14 cellular contexts compared by ENCODE assay signal in the genomic region with DNA sequence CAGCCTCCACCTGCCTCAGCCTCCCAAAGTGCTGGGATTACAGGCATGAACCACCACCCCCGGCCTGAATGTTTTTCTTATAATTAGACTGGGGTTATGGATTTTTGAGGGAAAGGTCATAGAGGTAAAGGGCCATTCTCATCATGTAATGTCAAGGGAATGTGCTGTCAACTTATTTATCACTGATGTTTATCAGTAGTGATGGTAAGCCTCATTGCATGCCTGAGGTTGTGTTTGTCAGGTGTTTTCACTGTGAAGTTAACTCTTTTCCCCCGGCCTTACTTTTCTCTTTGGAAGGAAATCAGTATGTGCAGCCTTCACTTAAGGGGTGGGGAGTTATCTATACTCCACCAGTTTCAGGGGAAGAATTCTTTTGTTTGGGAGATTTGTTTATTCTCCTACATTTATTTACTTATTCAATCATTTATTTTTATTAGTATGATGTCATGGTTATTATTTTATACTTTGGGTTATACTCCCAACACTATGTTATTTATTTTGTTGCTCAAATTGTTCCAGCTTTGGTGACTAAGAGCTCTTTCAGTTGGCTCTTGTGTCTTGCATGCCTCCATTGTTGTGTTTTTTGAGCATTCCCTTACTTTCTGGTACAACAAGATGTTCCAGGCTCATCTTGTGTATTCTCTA. TPM values are rescaled to one million over a fixed set of nuclear protein-coding genes. Genes with fewer than 3 reads are reported as not detected.
DNase-seq lines count a peak whose midpoint lies in the region; ATAC-seq and TF ChIP-seq lines count a peak whose summit lies in the region.
"Had no signal": no experiment of that assay in that cellular context is flagged by ENCODE, and none has a peak within 500 bp of the region (broad histone marks: within the 10 kb centered on the region; RNA-seq: fewer than 3 reads in every experiment).

No MANE protein-coding gene starts in this region.

- no peaks in the 10 kb centered on the region for H3K9me3 ChIP-seq in PC-9 (ENCODE audit: insufficient read depth, low read depth)

- POLR2A ChIA-PET in PC-9 (lab: Charles Lee; ENCODE audit: unreplicated experiment) = interaction anchor here (0.6 kb wide), 1 partner anchor 501 kb away, joined by 11 read pairs; no protein-coding TSS in a partner anchor

- H4K20me1 ChIP-seq in PC-9 (ENCODE audit: insufficient read depth) = no peaks in the 10 kb centered on the region

- H3K4me3 ChIP-seq in PC-9 = no peak overlapping the region

- CTCF ChIA-PET in PC-9 (lab: Charles Lee) = no interaction called here

- TF ChIP-seq CTCF in PC-9 (conservative IDR thresholded peaks at IDR 0.05) = no peak

- H3K4me3 Mint-ChIP-seq in activated naive CD4-positive, alpha-beta T cell treated with anti-CD3 and anti-CD28 coated beads, Interleukin-2, amount 50 U/mL, for 24 hours = no peak overlapping the region
- H3K4me3 Mint-ChIP-seq in stimulated activated memory B cell treated with anti-CD40 and anti-IgM and Interleukin-4, amounts not matched to agents 10 μg/mL and 1 μg/mL and 100 μg/mL, for 72 hours = no peak overlapping the region

- peak overlapping the region; percentile 45 for H3K27ac ChIP-seq in PC-9
- H3K27ac ChIP-seq: C4-2B had no signal

- peak overlapping the region; percentile 47 for H3K4me2 ChIP-seq in PC-9

- H3K36me3 Mint-ChIP-seq in activated naive CD4-positive, alpha-beta T cell treated with anti-CD3 and anti-CD28 coated beads, Interleukin-2, amount 50 U/mL, for 24 hours = no peaks in the 10 kb centered on the region
- H3K36me3 Mint-ChIP-seq in stimulated activated memory B cell treated with anti-CD40 and anti-IgM and Interleukin-4, amounts not matched to agents 10 μg/mL and 1 μg/mL and 100 μg/mL, for 72 hours = no peaks in the 10 kb centered on the region

- ATAC-seq in stimulated activated memory B cell treated with anti-CD40 and anti-IgM and Interleukin-4, amounts not matched to agents 10 μg/mL and 1 μg/mL and 100 μg/mL, for 72 hours = no peak
- no peak for ATAC-seq in HG03159 (IDR thresholded peaks at IDR 0.05; ENCODE audit: unreplicated experiment)

- peaks cover 38% of the 10 kb centered on the region for H3K4me1 Mint-ChIP-seq in activated naive CD4-positive, alpha-beta T cell treated with anti-CD3 and anti-CD28 coated beads, Interleukin-2, amount 50 U/mL, for 24 hours
- peaks cover 21% of the 10 kb centered on the region for H3K4me1 Mint-ChIP-seq in stimulated activated memory B cell treated with anti-CD40 and anti-IgM and Interleukin-4, amounts not matched to agents 10 μg/mL and 1 μg/mL and 100 μg/mL, for 72 hours

- H3F3A ChIP-seq in PC-9 (ENCODE audit: insufficient read depth, low read depth) = peaks cover 35% of the 10 kb centered on the region

- no peak for DNase-seq in activated naive CD4-positive, alpha-beta T cell (lab: John Stamatoyannopoulos, UW)
- DNase-seq in PC-9 = peak in 1 of 2 experiments; percentile 82
- peak; percentile 10 for DNase-seq in fibroblast of gingiva (ENCODE audit: low read depth)
- DNase-seq in dermis blood vessel endothelial cell = no peak
- DNase-seq in NCI-H1092 (lab: John Stamatoyannopoulos, UW) = no peak
- DNase-seq: DND-41, NCI-H1436, NCI-H2029 treated with DMSO at 0.1 percent for 48 hours, NCI-H510A treated with DMSO at 0.1 percent for 48 hours, SHP77 had no signal

- intact Hi-C loops in PC-9 (cut with micrococcal nuclease; ENCODE audit: unreplicated experiment) = loop anchor here (10.0 kb wide), 1 partner anchor 372 kb away; no protein-coding TSS in a partner anchor

- H3K79me2 ChIP-seq in PC-9 (ENCODE audit: low read depth) = peaks cover 17% of the 10 kb centered on the region

- H3K27ac Mint-ChIP-seq in activated naive CD4-positive, alpha-beta T cell treated with anti-CD3 and anti-CD28 coated beads, Interleukin-2, amount 50 U/mL, for 24 hours = peak overlapping the region; percentile 33
- H3K27ac Mint-ChIP-seq in stimulated activated memory B cell treated with anti-CD40 and anti-IgM and Interleukin-4, amounts not matched to agents 10 μg/mL and 1 μg/mL and 100 μg/mL, for 72 hours = peak overlapping the region; percentile 7

- no peaks in the 10 kb centered on the region for H3K27me3 ChIP-seq in PC-9 (ENCODE audit: insufficient read depth, low read depth)

- no peaks in the 10 kb centered on the region for H3K27me3 Mint-ChIP-seq in activated naive CD4-positive, alpha-beta T cell treated with anti-CD3 and anti-CD28 coated beads, Interleukin-2, amount 50 U/mL, for 24 hours
- H3K27me3 Mint-ChIP-seq in stimulated activated memory B cell treated with anti-CD40 and anti-IgM and Interleukin-4, amounts not matched to agents 10 μg/mL and 1 μg/mL and 100 μg/mL, for 72 hours = no peaks in the 10 kb centered on the region

- peaks cover 47% of the 10 kb centered on the region for H3K4me1 ChIP-seq in PC-9 (replicated peaks; ENCODE audit: insufficient read depth)

- no peaks in the 10 kb centered on the region for H3K9me2 ChIP-seq in PC-9 (ENCODE audit: insufficient read depth)

- H3K9me3 Mint-ChIP-seq in activated naive CD4-positive, alpha-beta T cell treated with anti-CD3 and anti-CD28 coated beads, Interleukin-2, amount 50 U/mL, for 24 hours = no peaks in the 10 kb centered on the region
- H3K9me3 Mint-ChIP-seq in stimulated activated memory B cell treated with anti-CD40 and anti-IgM and Interleukin-4, amounts not matched to agents 10 μg/mL and 1 μg/mL and 100 μg/mL, for 72 hours = no peaks in the 10 kb centered on the region

- no peak overlapping the region for H2AFZ ChIP-seq in PC-9

- no peaks in the 10 kb centered on the region for H3K36me3 ChIP-seq in PC-9 (ENCODE audit: low read depth)

- no TSS peak for BruUV-seq in PC-9 (replicated peaks; lab: Mats Ljungman, UMichigan)

RNA-seq across cellular contexts. Expression of gene SLC17A5, which starts 2.8 kb away (rescaled TPM):
- total RNA-seq in PC-9 (2021) (15.8 and 16.9 TPM in 2 replicates), dermis blood vessel endothelial cell (24.0 and 31.5 TPM in 2 replicates)

RNA-seq across cellular contexts. Expression of gene CD109, which starts 39.4 kb away (rescaled TPM):
- total RNA-seq in PC-9 (2021) (46.8 and 50.7 TPM in 2 replicates), dermis blood vessel endothelial cell (25.2 and 36.3 TPM in 2 replicates)
